ENCODE assay signal across 16 cellular contexts in genomic region chr7:8371742-8372141, GRCh38.
"Had no signal": no experiment of that assay in that cellular context is flagged by ENCODE, and none has a peak within 500 bp of the region (broad histone marks: within the 10 kb centered on the region; RNA-seq: fewer than 3 reads in every experiment).

No MANE protein-coding gene starts in this region.

- H3K4me1 ChIP-seq: breast epithelium, parathyroid adenoma, thyroid gland, uterus had no signal

- H3K36me3 ChIP-seq: breast epithelium, thyroid gland, uterus had no signal

- H3K79me2 ChIP-seq: parathyroid adenoma had no signal

- ATAC-seq: esophagus mucosa; left colon; stimulated activated effector memory CD8-positive, alpha-beta T cell treated with anti-CD3 and anti-CD28 coated beads, Interleukin-12 subunit alpha, Interleukin-12 subunit beta, amount 100 ng/mL, for 72 hours had no signal

- H3K4me3 ChIP-seq: breast epithelium, dorsolateral prefrontal cortex, lung, skin epidermis, thyroid gland, uterus had no signal

- DNase-seq: activated CD4-positive, alpha-beta T cell treated with anti-CD3 and anti-CD28 coated beads, Interleukin-2, amount 50 U/mL, for 1 hour; activated effector memory CD4-positive, alpha-beta T cell treated with anti-CD3 and anti-CD28 coated beads, Interleukin-2, amount 50 U/mL, for 16 hours; activated naive CD8-positive, alpha-beta T cell treated with anti-CD3 and anti-CD28 coated beads for 36 hours; activated T-cell treated with anti-CD3 and anti-CD28 coated beads, Interleukin-2, amount 50 U/mL, for 1 hour; aorta; dorsolateral prefrontal cortex; left colon; naive B cell; thyroid gland; uterus had no signal

- H2AFZ ChIP-seq: parathyroid adenoma had no signal

- H3K27ac ChIP-seq: breast epithelium, dorsolateral prefrontal cortex, parathyroid adenoma, skin epidermis, thyroid gland, uterus had no signal

- H3K9me3 ChIP-seq: breast epithelium, thyroid gland, uterus had no signal

- H3K27me3 ChIP-seq: breast epithelium, dorsolateral prefrontal cortex, thyroid gland, uterus had no signal

- H3K9ac ChIP-seq: parathyroid adenoma had no signal
